Comparison of ENCODE assay signal across 21 cellular contexts in genomic region chr1:87424541-87424940, GRCh38.
"Had no signal": no experiment of that assay in that cellular context is flagged by ENCODE, and none has a peak within 500 bp of the region (broad histone marks: within the 10 kb centered on the region; RNA-seq: fewer than 3 reads in every experiment).

No MANE protein-coding gene starts in this region.

- H3K27ac ChIP-seq: left lung, lower lobe of right lung, ovary, right atrium auricular region, right lobe of liver, stomach, testis, thyroid gland, upper lobe of right lung had no signal

- FAIRE-seq: keratinocyte, urothelium cell line had no signal

- H3K9me3 ChIP-seq: left lung, lower lobe of right lung, ovary, right atrium auricular region, right lobe of liver, stomach, testis, thyroid gland, upper lobe of right lung had no signal

- H3K4me1 ChIP-seq: left lung, lower lobe of right lung, right atrium auricular region, right lobe of liver, stomach, testis, thyroid gland, upper lobe of right lung had no signal

- H3K27me3 ChIP-seq: left lung, ovary, right atrium auricular region, right lobe of liver, stomach, testis, thyroid gland, upper lobe of right lung had no signal

- ATAC-seq: stimulated activated naive B cell treated with anti-CD40 and anti-IgM and Interleukin-4, amounts not matched to agents 10 μg/mL and 1 μg/mL and 100 μg/mL, for 72 hours; stimulated activated naive CD8-positive, alpha-beta T cell treated with anti-CD3 and anti-CD28 coated beads, Interleukin-15, Interleukin-2, amounts not matched to agents 100 U/mL and 50 U/mL, for 24 hours had no signal

- H3K36me3 ChIP-seq: left lung, lower lobe of right lung, ovary, right atrium auricular region, right lobe of liver, stomach, thyroid gland, upper lobe of right lung had no signal

- DNase-seq: hippocampal formation; kidney glomerular epithelial cell; left cardiac atrium; left lung; lower lobe of right lung; naive thymus-derived CD4-positive, alpha-beta T cell; ovary; right lobe of liver; stimulated activated CD4-positive, alpha-beta T cell treated with anti-CD3 and anti-CD28 coated beads, Interleukin-12 subunit alpha, Interleukin-12 subunit beta, amount 100 ng/mL, for 4 hours; stimulated activated CD4-positive, alpha-beta T cell treated with anti-CD3 and anti-CD28 coated beads, Interleukin-15, amount 100 ng/mL, for 24 hours; stimulated activated CD4-positive, alpha-beta T cell treated with anti-CD3 and anti-CD28 coated beads, Interleukin-2, amount 100 ng/mL, for 24 hours; stimulated activated CD4-positive, alpha-beta T cell treated with anti-CD3 and anti-CD28 coated beads, Interleukin-4, amount 100 ng/mL, for 1 hour; stimulated activated naive B cell treated with anti-CD40 and anti-IgM and Interleukin-4, amounts not matched to agents 10 μg/mL and 1 μg/mL and 100 μg/mL, for 72 hours; stimulated activated naive CD8-positive, alpha-beta T cell treated with anti-CD3 and anti-CD28 coated beads, Interleukin-15, Interleukin-2, amounts not matched to agents 100 U/mL and 50 U/mL, for 24 hours; stomach; testis; thyroid gland; upper lobe of right lung had no signal

- H3K4me3 ChIP-seq: left lung, lower lobe of right lung, ovary, right atrium auricular region, right lobe of liver, stomach, testis, thyroid gland, upper lobe of right lung had no signal
